In the genomic region with DNA sequence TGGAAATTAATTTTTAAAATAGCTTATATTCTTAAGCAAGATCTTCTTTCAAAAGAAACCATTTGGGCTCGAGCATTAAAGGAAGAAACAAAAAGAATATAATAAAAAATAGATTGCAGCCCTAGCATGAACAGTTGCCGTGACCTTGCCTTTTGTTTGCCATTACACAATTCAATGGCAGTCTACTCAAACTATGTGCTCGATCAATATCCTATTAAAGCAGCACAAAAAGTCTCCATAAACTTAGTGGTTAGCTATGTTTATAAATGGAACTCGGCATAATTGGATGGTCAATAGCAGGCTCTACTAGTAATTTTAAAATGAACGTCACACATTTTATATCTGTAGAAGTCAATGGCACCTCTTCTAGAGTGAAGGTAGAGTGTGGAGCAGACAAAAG, we compare ENCODE assay signal across 10 cellular contexts.
DNase-seq lines count a peak whose midpoint lies in the region; ATAC-seq and TF ChIP-seq lines count a peak whose summit lies in the region.
"Had no signal": no experiment of that assay in that cellular context is flagged by ENCODE, and none has a peak within 500 bp of the region (broad histone marks: within the 10 kb centered on the region; RNA-seq: fewer than 3 reads in every experiment).

No MANE protein-coding gene starts in this region.

- peak; percentile 54 for DNase-seq in NCI-H2227 treated with DMSO at 0.1 percent for 48 hours (lab: John Stamatoyannopoulos, UW)
- DNase-seq in right lobe of liver: no peak
- DNase-seq in substantia nigra (lab: John Stamatoyannopoulos, UW): no peak
- no peak for DNase-seq in activated T-helper 1 cell treated with anti-CD3 and anti-CD28 coated beads, Interleukin-12 subunit alpha, Interleukin-12 subunit beta, Interleukin-2, Interleukin-4 antibody, amounts not matched to agents 30 ng/mL and 10 ng/mL and 1 ng/mL, durations not matched to agents 14 hours and 24 hours and 36 hours (ENCODE audit: low spot score)
- no peak for DNase-seq in brain microvascular endothelial cell
- DNase-seq: activated CD4-positive, alpha-beta memory T cell treated with anti-CD3 and anti-CD28 coated beads, Interleukin-2, amount 10 ng/mL, durations not matched to agents 7 days and 5 days; activated naive CD4-positive, alpha-beta T cell treated with anti-CD3 and anti-CD28 coated beads for 36 hours; T-helper 17 cell had no signal

- WGBS in right lobe of liver (ENCODE audit: insufficient coverage, low coverage, low lambda C conversion rate, missing lambda C conversion rate): 26% methylated on average over 5 of the region's 5 CpGs

- intact Hi-C loops in right lobe of liver (cut with DNase I): loop anchor here in 1 of 2 donors (10.0 kb wide), 1 partner anchor 284 kb away; no protein-coding TSS in a partner anchor
- intact Hi-C loops in activated T-helper 1 cell treated with anti-CD3 and anti-CD28 coated beads, Interleukin-12 subunit alpha, Interleukin-12 subunit beta, Interleukin-2, Interleukin-4 antibody, amounts not matched to agents 30 ng/mL and 10 ng/mL and 1 ng/mL, durations not matched to agents 14 hours and 24 hours and 36 hours (cut with micrococcal nuclease): loop anchor here (10.0 kb wide), 1 partner anchor 386 kb away; the partner anchor contains the start of gene TM2D1

- in situ Hi-C loops in brain microvascular endothelial cell (cut with HindIII; ENCODE audit: low pct_ligation_motif_present, low sequenced_read_pairs): no loop called here

- no peak for TF ChIP-seq POLR2A in right lobe of liver (IDR thresholded peaks at IDR 0.05)

- ATAC-seq in right lobe of liver: peak; percentile 52 to 75 (median 56)
- ATAC-seq in HG03045 (IDR thresholded peaks at IDR 0.05; ENCODE audit: unreplicated experiment): no peak
- ATAC-seq: T-helper 17 cell had no signal

- TF ChIP-seq CTCF in brain (conservative IDR thresholded peaks at IDR 0.05) (no peak), right lobe of liver (IDR thresholded peaks at IDR 0.05) (no peak), brain microvascular endothelial cell (IDR thresholded peaks at IDR 0.05; ENCODE audit: low read depth, low read length, missing control alignments) (no peak)

- H3K9me3 Mint-ChIP-seq in brain: no peaks in the 10 kb centered on the region
- H3K9me3 Mint-ChIP-seq in activated T-helper 1 cell treated with anti-CD3 and anti-CD28 coated beads, Interleukin-12 subunit alpha, Interleukin-12 subunit beta, Interleukin-2, Interleukin-4 antibody, amounts not matched to agents 30 ng/mL and 10 ng/mL and 1 ng/mL, durations not matched to agents 14 hours and 24 hours and 36 hours: no peaks in the 10 kb centered on the region
- H3K9me3 Mint-ChIP-seq: activated CD4-positive, alpha-beta memory T cell treated with anti-CD3 and anti-CD28 coated beads, Interleukin-2, amount 10 ng/mL, durations not matched to agents 7 days and 5 days; activated naive CD4-positive, alpha-beta T cell treated with anti-CD3 and anti-CD28 coated beads for 36 hours had no signal

- H3K9me3 ChIP-seq in right lobe of liver: no peaks in the 10 kb centered on the region

- H3K36me3 ChIP-seq in right lobe of liver: no peaks in the 10 kb centered on the region
- H3K36me3 ChIP-seq in brain microvascular endothelial cell (replicated peaks): no peaks in the 10 kb centered on the region

- H3K4me1 Mint-ChIP-seq in brain: peaks cover 76% of the 10 kb centered on the region
- H3K4me1 Mint-ChIP-seq in activated T-helper 1 cell treated with anti-CD3 and anti-CD28 coated beads, Interleukin-12 subunit alpha, Interleukin-12 subunit beta, Interleukin-2, Interleukin-4 antibody, amounts not matched to agents 30 ng/mL and 10 ng/mL and 1 ng/mL, durations not matched to agents 14 hours and 24 hours and 36 hours (ENCODE audit: low read depth): no peaks in the 10 kb centered on the region
- H3K4me1 Mint-ChIP-seq: activated CD4-positive, alpha-beta memory T cell treated with anti-CD3 and anti-CD28 coated beads, Interleukin-2, amount 10 ng/mL, durations not matched to agents 7 days and 5 days; T-helper 17 cell had no signal

- no peaks in the 10 kb centered on the region for H3K27me3 Mint-ChIP-seq in brain
- H3K27me3 Mint-ChIP-seq in activated T-helper 1 cell treated with anti-CD3 and anti-CD28 coated beads, Interleukin-12 subunit alpha, Interleukin-12 subunit beta, Interleukin-2, Interleukin-4 antibody, amounts not matched to agents 30 ng/mL and 10 ng/mL and 1 ng/mL, durations not matched to agents 14 hours and 24 hours and 36 hours (ENCODE audit: insufficient read depth): peaks cover 32% of the 10 kb centered on the region
- H3K27me3 Mint-ChIP-seq: activated CD4-positive, alpha-beta memory T cell treated with anti-CD3 and anti-CD28 coated beads, Interleukin-2, amount 10 ng/mL, durations not matched to agents 7 days and 5 days; T-helper 17 cell had no signal

- H3K4me3 ChIP-seq in right lobe of liver (peak overlapping the region in 2 of 3 donors; percentile 26 to 32), brain microvascular endothelial cell (ENCODE audit: low read depth, low read length) (no peak overlapping the region)

- H3K27ac ChIP-seq in right lobe of liver: peak overlapping the region; percentile 61 to 66 (median 64)
- peak overlapping the region; percentile 44 for H3K27ac ChIP-seq in substantia nigra (ENCODE audit: low read depth, low read length, poor library complexity, severe bottlenecking)
- no peak overlapping the region for H3K27ac ChIP-seq in brain microvascular endothelial cell

- peak overlapping the region in 1 of 5 experiments; percentile 79 for H3K4me3 Mint-ChIP-seq in brain
- no peak overlapping the region for H3K4me3 Mint-ChIP-seq in activated T-helper 1 cell treated with anti-CD3 and anti-CD28 coated beads, Interleukin-12 subunit alpha, Interleukin-12 subunit beta, Interleukin-2, Interleukin-4 antibody, amounts not matched to agents 30 ng/mL and 10 ng/mL and 1 ng/mL, durations not matched to agents 14 hours and 24 hours and 36 hours
- H3K4me3 Mint-ChIP-seq: activated CD4-positive, alpha-beta memory T cell treated with anti-CD3 and anti-CD28 coated beads, Interleukin-2, amount 10 ng/mL, durations not matched to agents 7 days and 5 days; activated naive CD4-positive, alpha-beta T cell treated with anti-CD3 and anti-CD28 coated beads for 36 hours; T-helper 17 cell had no signal

- no peaks in the 10 kb centered on the region for H3K36me3 Mint-ChIP-seq in brain
- H3K36me3 Mint-ChIP-seq in activated T-helper 1 cell treated with anti-CD3 and anti-CD28 coated beads, Interleukin-12 subunit alpha, Interleukin-12 subunit beta, Interleukin-2, Interleukin-4 antibody, amounts not matched to agents 30 ng/mL and 10 ng/mL and 1 ng/mL, durations not matched to agents 14 hours and 24 hours and 36 hours (ENCODE audit: low read depth): no peaks in the 10 kb centered on the region

- peak overlapping the region in 3 of 5 experiments; percentile 85 to 98 (median 94) for H3K27ac Mint-ChIP-seq in brain
- no peak overlapping the region for H3K27ac Mint-ChIP-seq in activated T-helper 1 cell treated with anti-CD3 and anti-CD28 coated beads, Interleukin-12 subunit alpha, Interleukin-12 subunit beta, Interleukin-2, Interleukin-4 antibody, amounts not matched to agents 30 ng/mL and 10 ng/mL and 1 ng/mL, durations not matched to agents 14 hours and 24 hours and 36 hours
- H3K27ac Mint-ChIP-seq: activated CD4-positive, alpha-beta memory T cell treated with anti-CD3 and anti-CD28 coated beads, Interleukin-2, amount 10 ng/mL, durations not matched to agents 7 days and 5 days; activated naive CD4-positive, alpha-beta T cell treated with anti-CD3 and anti-CD28 coated beads for 36 hours; T-helper 17 cell had no signal

- peaks cover 0 to 33% (median 12%) of the 10 kb centered on the region in 4 donors for H3K4me1 ChIP-seq in right lobe of liver

- H3K27me3 ChIP-seq in right lobe of liver: no peaks in the 10 kb centered on the region
- no peaks in the 10 kb centered on the region for H3K27me3 ChIP-seq in brain microvascular endothelial cell (replicated peaks)
